Comparison of ENCODE assay signal across 1 cellular context in the genomic region with DNA sequence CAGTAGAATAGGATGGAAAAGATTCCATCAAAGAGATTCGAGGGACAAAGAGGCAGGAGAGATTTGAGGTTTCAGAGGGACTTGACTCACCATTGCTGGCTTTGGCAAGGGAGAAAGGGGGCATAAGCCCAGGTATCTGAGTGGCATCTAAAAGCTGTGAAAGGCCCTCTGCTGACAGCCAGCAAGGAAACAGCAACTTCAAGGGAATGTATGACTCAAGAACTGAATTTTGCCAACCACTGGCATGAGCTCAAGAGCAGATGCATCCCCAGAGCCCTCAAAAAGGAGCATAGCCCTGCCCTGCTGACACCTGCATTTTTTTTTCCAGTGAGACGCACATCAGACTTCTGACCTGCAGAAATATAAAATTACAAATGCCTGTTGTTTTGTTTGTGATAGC.
TF ChIP-seq lines count a peak whose summit lies in the region.

No MANE protein-coding gene starts in this region.

TF ChIP-seq in SK-N-SH treated with all-trans-retinoic acid at 6 μM for 48 hours, 23 proteins besides CTCF, POLR2A, EP300 and RAD21 (continued from another document):
- TF ChIP-seq, protein P1, sequence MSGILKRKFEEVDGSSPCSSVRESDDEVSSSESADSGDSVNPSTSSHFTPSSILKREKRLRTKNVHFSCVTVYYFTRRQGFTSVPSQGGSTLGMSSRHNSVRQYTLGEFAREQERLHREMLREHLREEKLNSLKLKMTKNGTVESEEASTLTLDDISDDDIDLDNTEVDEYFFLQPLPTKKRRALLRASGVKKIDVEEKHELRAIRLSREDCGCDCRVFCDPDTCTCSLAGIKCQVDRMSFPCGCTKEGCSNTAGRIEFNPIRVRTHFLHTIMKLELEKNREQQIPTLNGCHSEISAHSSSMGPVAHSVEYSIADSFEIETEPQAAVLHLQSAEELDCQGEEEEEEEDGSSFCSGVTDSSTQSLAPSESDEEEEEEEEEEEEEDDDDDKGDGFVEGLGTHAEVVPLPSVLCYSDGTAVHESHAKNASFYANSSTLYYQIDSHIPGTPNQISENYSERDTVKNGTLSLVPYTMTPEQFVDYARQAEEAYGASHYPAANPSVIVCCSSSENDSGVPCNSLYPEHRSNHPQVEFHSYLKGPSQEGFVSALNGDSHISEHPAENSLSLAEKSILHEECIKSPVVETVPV (CRISPR knock-in tag; IDR thresholded peaks at IDR 0.05), result no peak
